1 cellular context compared by ENCODE assay signal in the genomic region with DNA sequence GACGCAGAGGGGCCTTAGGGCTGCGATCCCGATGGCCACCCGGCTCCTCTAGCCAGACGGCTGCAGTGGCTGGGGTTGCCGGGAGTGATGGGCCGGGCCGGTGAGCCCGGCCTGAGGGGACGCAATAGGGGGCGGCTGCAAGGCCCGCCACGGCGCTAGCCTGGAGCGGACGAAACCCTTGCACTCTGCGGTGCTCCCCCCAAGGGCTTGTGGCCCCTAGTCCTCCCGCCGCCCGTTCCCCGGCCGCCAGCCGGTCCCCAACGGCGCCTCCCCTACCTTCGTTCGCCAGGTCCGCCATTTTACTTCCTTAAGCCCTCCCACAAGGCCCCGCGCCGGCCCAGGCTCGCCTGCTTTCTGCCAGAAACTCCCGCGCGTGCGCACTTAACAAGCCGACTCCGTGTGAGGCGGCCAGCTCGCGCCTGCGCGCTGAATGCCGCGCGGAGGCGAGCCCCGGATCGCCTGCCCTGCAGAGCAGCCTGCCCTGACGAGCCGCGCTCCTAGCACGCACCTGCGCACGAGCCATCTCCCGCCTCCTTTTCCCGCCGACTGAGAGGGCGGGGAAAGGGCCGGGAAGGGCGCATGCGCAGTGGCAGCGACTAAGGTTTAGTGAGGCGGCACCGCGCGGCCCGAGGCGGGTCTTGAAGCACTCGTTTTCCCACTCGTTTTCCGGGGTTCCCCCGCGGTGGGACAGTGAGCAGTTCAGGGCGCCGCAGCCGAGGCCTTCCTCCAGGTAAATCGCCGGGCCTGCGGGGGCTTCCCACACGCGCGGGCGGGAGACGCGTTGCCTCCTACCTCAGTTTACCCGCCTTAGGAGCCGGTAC.
TF ChIP-seq lines count a peak whose summit lies in the region.

A gene with protein sequence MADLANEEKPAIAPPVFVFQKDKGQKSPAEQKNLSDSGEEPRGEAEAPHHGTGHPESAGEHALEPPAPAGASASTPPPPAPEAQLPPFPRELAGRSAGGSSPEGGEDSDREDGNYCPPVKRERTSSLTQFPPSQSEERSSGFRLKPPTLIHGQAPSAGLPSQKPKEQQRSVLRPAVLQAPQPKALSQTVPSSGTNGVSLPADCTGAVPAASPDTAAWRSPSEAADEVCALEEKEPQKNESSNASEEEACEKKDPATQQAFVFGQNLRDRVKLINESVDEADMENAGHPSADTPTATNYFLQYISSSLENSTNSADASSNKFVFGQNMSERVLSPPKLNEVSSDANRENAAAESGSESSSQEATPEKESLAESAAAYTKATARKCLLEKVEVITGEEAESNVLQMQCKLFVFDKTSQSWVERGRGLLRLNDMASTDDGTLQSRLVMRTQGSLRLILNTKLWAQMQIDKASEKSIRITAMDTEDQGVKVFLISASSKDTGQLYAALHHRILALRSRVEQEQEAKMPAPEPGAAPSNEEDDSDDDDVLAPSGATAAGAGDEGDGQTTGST (minus strand): TSS at position 356 of the 821 bp plus-strand sequence. CDS start 58 bp downstream, at position 298.

TF ChIP-seq in HepG2, 621 proteins besides CTCF, POLR2A, EP300 and RAD21 (continued from another document and continues in another):
- TF ChIP-seq, protein P1, sequence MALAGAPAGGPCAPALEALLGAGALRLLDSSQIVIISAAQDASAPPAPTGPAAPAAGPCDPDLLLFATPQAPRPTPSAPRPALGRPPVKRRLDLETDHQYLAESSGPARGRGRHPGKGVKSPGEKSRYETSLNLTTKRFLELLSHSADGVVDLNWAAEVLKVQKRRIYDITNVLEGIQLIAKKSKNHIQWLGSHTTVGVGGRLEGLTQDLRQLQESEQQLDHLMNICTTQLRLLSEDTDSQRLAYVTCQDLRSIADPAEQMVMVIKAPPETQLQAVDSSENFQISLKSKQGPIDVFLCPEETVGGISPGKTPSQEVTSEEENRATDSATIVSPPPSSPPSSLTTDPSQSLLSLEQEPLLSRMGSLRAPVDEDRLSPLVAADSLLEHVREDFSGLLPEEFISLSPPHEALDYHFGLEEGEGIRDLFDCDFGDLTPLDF (CRISPR knock-in tag; IDR thresholded peaks at IDR 0.05): peak; percentile 100
- TF ChIP-seq KLF12 (CRISPR knock-in tag; IDR thresholded peaks at IDR 0.05; ENCODE audit: borderline replicate concordance) (peak; percentile 99), RFXANK (CRISPR knock-in tag; IDR thresholded peaks at IDR 0.05) (peak; percentile 95), RCOR2 (CRISPR knock-in tag; IDR thresholded peaks at IDR 0.05) (peak; percentile 87; the same call in 1 of the 2 replicates), ZBTB1 (CRISPR knock-in tag; IDR thresholded peaks at IDR 0.05; ENCODE audit: borderline replicate concordance) (peak; percentile 96), BRCA1 (CRISPR knock-in tag; IDR thresholded peaks at IDR 0.05) (peak; percentile 100), KLF16 (CRISPR knock-in tag; IDR thresholded peaks at IDR 0.05) (peak; percentile 95 to 100), ZNF234 (CRISPR knock-in tag; conservative IDR thresholded peaks at IDR 0.05) (peak; percentile 100), ZNF670 (CRISPR knock-in tag; IDR thresholded peaks at IDR 0.05; ENCODE audit: borderline replicate concordance) (peak; percentile 100), ZNF792 (CRISPR knock-in tag; IDR thresholded peaks at IDR 0.05) (peak; percentile 100), CBX2 (IDR thresholded peaks at IDR 0.05; ENCODE audit: low read depth, low read length) (no peak), CBX2 (CRISPR knock-in tag; IDR thresholded peaks at IDR 0.05; ENCODE audit: low read depth) (peak; percentile 95; the same call in 1 of the 2 replicates), ZNF546 (CRISPR knock-in tag; conservative IDR thresholded peaks at IDR 0.05) (peak; percentile 100), ZFY (CRISPR knock-in tag; IDR thresholded peaks at IDR 0.05) (peak; percentile 89), MBD4 (IDR thresholded peaks at IDR 0.05; ENCODE audit: borderline replicate concordance, low read length) (no peak), ZNF224 (CRISPR knock-in tag; IDR thresholded peaks at IDR 0.05) (peak; percentile 100), MEIS2 (CRISPR knock-in tag; IDR thresholded peaks at IDR 0.05) (peak; percentile 100), ZNF432 (CRISPR knock-in tag; IDR thresholded peaks at IDR 0.05; ENCODE audit: borderline replicate concordance) (peak; percentile 90; the same call in 1 of the 2 replicates), ZKSCAN5 (CRISPR knock-in tag; IDR thresholded peaks at IDR 0.05) (peak; percentile 89), POLR2G (IDR thresholded peaks at IDR 0.05; ENCODE audit: low read depth, low read length) (peak; percentile 71), SRF (IDR thresholded peaks at IDR 0.05; ENCODE audit: low read depth, low read length) (no peak), SALL1 (CRISPR knock-in tag; IDR thresholded peaks at IDR 0.05) (peak; percentile 100), ELF4 (CRISPR knock-in tag; IDR thresholded peaks at IDR 0.05; ENCODE audit: borderline replicate concordance) (peak; percentile 99), WIZ (CRISPR knock-in tag; IDR thresholded peaks at IDR 0.05) (peak; percentile 99), KMT2A (CRISPR knock-in tag; IDR thresholded peaks at IDR 0.05) (peak; percentile 96), NFE2 (CRISPR knock-in tag; IDR thresholded peaks at IDR 0.05) (peak; percentile 73; the same call in 1 of the 2 replicates), HHEX (CRISPR knock-in tag; IDR thresholded peaks at IDR 0.05) (no peak)
- TF ChIP-seq, protein P2, sequence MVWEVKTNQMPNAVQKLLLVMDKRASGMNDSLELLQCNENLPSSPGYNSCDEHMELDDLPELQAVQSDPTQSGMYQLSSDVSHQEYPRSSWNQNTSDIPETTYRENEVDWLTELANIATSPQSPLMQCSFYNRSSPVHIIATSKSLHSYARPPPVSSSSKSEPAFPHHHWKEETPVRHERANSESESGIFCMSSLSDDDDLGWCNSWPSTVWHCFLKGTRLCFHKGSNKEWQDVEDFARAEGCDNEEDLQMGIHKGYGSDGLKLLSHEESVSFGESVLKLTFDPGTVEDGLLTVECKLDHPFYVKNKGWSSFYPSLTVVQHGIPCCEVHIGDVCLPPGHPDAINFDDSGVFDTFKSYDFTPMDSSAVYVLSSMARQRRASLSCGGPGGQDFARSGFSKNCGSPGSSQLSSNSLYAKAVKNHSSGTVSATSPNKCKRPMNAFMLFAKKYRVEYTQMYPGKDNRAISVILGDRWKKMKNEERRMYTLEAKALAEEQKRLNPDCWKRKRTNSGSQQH (CRISPR knock-in tag; IDR thresholded peaks at IDR 0.05; ENCODE audit: low read depth): peak; percentile 81; the same call in 1 of the 2 replicates
- TF ChIP-seq, protein P3, sequence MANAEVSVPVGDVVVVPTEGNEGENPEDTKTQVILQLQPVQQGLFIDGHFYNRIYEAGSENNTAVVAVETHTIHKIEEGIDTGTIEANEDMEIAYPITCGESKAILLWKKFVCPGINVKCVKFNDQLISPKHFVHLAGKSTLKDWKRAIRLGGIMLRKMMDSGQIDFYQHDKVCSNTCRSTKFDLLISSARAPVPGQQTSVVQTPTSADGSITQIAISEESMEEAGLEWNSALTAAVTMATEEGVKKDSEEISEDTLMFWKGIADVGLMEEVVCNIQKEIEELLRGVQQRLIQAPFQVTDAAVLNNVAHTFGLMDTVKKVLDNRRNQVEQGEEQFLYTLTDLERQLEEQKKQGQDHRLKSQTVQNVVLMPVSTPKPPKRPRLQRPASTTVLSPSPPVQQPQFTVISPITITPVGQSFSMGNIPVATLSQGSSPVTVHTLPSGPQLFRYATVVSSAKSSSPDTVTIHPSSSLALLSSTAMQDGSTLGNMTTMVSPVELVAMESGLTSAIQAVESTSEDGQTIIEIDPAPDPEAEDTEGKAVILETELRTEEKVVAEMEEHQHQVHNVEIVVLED (CRISPR knock-in tag; IDR thresholded peaks at IDR 0.05; ENCODE audit: borderline replicate concordance): peak; percentile 90
- TF ChIP-seq, protein P4, sequence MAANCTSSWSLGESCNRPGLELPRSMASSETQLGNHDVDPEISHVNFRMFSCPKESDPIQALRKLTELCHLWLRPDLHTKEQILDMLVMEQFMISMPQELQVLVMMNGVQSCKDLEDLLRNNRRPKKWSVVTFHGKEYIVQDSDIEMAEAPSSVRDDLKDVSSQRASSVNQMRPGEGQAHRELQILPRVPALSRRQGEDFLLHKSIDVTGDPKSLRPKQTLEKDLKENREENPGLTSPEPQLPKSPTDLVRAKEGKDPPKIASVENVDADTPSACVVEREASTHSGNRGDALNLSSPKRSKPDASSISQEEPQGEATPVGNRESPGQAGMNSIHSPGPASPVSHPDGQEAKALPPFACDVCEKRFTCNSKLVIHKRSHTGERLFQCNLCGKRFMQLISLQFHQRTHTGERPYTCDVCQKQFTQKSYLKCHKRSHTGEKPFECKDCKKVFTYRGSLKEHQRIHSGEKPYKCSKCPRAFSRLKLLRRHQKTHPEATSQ (CRISPR knock-in tag; IDR thresholded peaks at IDR 0.05; ENCODE audit: borderline replicate concordance): peak; percentile 100
- TF ChIP-seq, protein P5, sequence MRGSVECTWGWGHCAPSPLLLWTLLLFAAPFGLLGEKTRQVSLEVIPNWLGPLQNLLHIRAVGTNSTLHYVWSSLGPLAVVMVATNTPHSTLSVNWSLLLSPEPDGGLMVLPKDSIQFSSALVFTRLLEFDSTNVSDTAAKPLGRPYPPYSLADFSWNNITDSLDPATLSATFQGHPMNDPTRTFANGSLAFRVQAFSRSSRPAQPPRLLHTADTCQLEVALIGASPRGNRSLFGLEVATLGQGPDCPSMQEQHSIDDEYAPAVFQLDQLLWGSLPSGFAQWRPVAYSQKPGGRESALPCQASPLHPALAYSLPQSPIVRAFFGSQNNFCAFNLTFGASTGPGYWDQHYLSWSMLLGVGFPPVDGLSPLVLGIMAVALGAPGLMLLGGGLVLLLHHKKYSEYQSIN (CRISPR knock-in tag; IDR thresholded peaks at IDR 0.05; ENCODE audit: borderline replicate concordance): peak; percentile 97
- TF ChIP-seq, protein P6, sequence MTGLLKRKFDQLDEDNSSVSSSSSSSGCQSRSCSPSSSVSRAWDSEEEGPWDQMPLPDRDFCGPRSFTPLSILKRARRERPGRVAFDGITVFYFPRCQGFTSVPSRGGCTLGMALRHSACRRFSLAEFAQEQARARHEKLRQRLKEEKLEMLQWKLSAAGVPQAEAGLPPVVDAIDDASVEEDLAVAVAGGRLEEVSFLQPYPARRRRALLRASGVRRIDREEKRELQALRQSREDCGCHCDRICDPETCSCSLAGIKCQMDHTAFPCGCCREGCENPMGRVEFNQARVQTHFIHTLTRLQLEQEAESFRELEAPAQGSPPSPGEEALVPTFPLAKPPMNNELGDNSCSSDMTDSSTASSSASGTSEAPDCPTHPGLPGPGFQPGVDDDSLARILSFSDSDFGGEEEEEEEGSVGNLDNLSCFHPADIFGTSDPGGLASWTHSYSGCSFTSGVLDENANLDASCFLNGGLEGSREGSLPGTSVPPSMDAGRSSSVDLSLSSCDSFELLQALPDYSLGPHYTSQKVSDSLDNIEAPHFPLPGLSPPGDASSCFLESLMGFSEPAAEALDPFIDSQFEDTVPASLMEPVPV (CRISPR knock-in tag; IDR thresholded peaks at IDR 0.05): peak; percentile 100
- TF ChIP-seq, protein P7, sequence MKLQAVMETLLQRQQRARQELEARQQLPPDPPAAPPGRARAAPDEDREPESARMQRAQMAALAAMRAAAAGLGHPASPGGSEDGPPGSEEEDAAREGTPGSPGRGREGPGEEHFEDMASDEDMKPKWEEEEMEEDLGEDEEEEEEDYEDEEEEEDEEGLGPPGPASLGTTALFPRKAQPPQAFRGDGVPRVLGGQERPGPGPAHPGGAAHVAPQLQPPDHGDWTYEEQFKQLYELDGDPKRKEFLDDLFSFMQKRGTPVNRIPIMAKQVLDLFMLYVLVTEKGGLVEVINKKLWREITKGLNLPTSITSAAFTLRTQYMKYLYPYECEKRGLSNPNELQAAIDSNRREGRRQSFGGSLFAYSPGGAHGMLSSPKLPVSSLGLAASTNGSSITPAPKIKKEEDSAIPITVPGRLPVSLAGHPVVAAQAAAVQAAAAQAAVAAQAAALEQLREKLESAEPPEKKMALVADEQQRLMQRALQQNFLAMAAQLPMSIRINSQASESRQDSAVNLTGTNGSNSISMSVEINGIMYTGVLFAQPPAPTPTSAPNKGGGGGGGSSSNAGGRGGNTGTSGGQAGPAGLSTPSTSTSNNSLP (IDR thresholded peaks at IDR 0.05; ENCODE audit: low read depth, low read length): no peak
- TF ChIP-seq, protein P8, sequence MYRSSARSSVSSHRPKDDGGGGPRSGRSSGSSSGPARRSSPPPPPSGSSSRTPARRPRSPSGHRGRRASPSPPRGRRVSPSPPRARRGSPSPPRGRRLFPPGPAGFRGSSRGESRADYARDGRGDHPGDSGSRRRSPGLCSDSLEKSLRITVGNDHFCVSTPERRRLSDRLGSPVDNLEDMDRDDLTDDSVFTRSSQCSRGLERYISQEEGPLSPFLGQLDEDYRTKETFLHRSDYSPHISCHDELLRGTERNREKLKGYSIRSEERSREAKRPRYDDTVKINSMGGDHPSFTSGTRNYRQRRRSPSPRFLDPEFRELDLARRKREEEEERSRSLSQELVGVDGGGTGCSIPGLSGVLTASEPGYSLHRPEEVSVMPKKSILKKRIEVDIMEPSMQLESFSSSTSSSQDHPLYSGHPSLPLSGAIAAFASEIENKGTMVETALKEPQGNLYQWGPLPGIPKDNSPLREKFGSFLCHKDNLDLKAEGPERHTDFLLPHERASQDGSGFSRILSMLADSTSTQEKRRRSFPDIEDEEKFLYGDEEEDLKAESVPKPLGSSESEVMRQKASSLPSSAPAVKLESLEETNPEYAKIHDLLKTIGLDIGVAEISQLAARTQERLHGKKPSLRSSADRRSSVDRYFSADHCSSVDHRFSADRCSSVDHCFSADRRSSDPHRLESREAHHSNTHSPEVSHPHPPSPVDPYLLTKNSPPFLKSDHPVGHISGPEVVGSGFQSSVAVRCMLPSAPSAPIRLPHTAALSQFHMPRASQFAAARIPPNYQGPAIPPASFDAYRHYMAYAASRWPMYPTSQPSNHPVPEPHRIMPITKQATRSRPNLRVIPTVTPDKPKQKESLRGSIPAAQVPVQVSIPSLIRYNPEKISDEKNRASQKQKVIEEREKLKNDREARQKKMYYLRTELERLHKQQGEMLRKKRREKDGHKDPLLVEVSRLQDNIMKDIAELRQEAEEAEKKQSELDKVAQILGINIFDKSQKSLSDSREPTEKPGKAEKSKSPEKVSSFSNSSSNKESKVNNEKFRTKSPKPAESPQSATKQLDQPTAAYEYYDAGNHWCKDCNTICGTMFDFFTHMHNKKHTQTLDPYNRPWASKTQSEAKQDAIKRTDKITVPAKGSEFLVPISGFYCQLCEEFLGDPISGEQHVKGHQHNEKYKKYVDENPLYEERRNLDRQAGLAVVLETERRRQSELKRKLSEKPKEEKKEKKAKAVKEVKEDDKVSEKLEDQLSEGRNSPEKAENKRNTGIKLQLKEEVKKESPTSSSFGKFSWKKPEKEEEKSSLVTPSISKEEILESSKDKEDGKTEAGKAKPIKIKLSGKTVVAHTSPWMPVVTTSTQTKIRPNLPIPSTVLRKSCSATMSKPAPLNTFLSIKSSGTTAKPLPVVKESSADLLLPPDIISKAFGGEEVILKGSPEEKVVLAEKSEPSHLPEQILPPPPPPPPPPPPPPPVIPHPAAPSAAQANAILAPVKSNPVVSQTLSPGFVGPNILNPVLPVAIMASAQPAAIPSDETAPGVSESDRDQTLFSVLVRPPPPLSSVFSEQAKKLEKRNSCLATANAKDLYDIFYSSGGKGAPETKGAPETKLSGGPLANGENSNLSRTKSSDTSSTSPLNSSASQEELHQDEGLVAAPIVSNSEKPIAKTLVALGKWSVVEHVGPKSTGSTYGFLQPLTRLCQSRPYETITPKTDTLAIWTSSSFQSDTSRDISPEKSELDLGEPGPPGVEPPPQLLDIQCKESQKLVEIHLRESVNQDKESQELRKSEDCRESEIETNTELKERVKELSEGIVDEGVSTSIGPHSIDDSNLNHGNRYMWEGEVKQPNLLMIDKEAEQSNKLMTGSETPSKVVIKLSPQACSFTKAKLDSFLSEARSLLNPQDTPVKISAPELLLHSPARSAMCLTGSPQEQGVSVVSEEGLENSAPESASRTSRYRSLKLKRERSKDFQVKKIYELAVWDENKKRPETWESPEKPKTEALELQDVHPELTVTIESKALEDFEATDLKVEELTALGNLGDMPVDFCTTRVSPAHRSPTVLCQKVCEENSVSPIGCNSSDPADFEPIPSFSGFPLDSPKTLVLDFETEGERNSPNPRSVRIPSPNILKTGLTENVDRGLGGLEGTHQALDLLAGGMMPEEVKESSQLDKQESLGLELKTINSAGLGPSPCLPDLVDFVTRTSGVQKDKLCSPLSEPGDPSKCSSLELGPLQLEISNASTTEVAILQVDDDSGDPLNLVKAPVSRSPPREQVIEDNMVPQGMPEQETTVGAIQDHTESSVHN (CRISPR knock-in tag; IDR thresholded peaks at IDR 0.05): peak; percentile 100
